ENCODE assay signal across 16 cellular contexts in the genomic region with DNA sequence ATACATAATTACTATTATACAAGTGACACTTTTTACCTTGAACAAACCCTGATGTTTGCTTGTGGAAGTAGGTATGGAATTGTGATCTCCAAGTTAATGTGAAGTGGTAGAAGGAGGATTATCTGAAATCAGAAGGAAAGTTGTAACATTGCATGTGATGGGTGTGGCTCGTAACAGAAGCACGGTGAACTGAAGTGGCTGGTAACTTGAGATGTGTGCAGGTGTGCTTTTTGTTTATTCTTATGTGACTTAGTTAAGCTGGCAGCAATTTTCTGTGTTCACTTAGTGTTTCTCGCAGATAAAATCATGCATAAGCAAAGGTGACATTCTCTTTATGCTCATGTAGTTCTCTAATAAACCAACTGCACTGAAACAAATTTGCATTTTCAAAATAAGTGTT.
DNase-seq lines count a peak whose midpoint lies in the region; ATAC-seq, FAIRE-seq and TF ChIP-seq lines count a peak whose summit lies in the region.
"Had no signal": no experiment of that assay in that cellular context is flagged by ENCODE, and none has a peak within 500 bp of the region (broad histone marks: within the 10 kb centered on the region; RNA-seq: fewer than 3 reads in every experiment).

No MANE protein-coding gene starts in this region.

- DNase-seq in DMS53 treated with DMSO at 0.1 percent for 48 hours (lab: John Stamatoyannopoulos, UW; ENCODE audit: unreplicated experiment) (peak; percentile 72), LNCaP clone FGC (ENCODE audit: low read depth) (peak; percentile 67), NCI-H345 treated with DMSO at 0.1 percent for 48 hours (lab: John Stamatoyannopoulos, UW; ENCODE audit: unreplicated experiment) (peak; percentile 38), bronchial epithelial cell (ENCODE audit: low read depth) (peak; percentile 23), SK-N-DZ (ENCODE audit: low spot score) (no peak)
- DNase-seq: activated gamma-delta T cell; glutamatergic neuron; KG1; NCI-H2081 treated with DMSO at 0.1 percent for 48 hours; OCI-M1; stimulated activated naive CD8-positive, alpha-beta T cell treated with anti-CD3 and anti-CD28 coated beads, Interleukin-15, Interleukin-2, amounts not matched to agents 100 U/mL and 50 U/mL, for 24 hours; WERI-Rb-1 had no signal

- no peaks in the 10 kb centered on the region for H3K36me3 ChIP-seq in bronchial epithelial cell (ENCODE audit: control insufficient read depth, insufficient read depth, low read length)
- H3K36me3 ChIP-seq: WERI-Rb-1 had no signal

- H3K27me3 ChIP-seq in bronchial epithelial cell (ENCODE audit: control insufficient read depth, insufficient read depth, low read length): no peaks in the 10 kb centered on the region

- H3K4me3 ChIP-seq in LNCaP clone FGC (ENCODE audit: low read depth, low read length) (no peak overlapping the region), bronchial epithelial cell (ENCODE audit: low read depth, low read length) (no peak overlapping the region)

- ATAC-seq in HG03280 (IDR thresholded peaks at IDR 0.05; ENCODE audit: unreplicated experiment): no peak
- no peak for ATAC-seq in HG03457 (IDR thresholded peaks at IDR 0.05; ENCODE audit: unreplicated experiment)
- ATAC-seq in HG02870 (IDR thresholded peaks at IDR 0.05; ENCODE audit: unreplicated experiment): no peak
- ATAC-seq: stimulated activated naive CD8-positive, alpha-beta T cell treated with anti-CD3 and anti-CD28 coated beads, Interleukin-15, Interleukin-2, amounts not matched to agents 100 U/mL and 50 U/mL, for 24 hours had no signal

- FAIRE-seq in bronchial epithelial cell (lab: Jason Lieb, UNC): no peak
- FAIRE-seq: astrocyte had no signal

- TF ChIP-seq CTCF in LNCaP clone FGC (IDR thresholded peaks at IDR 0.05; ENCODE audit: control insufficient read depth, extremely low read depth, insufficient read depth): no peak
- TF ChIP-seq CTCF in bronchial epithelial cell (IDR thresholded peaks at IDR 0.05; ENCODE audit: insufficient read depth, low read length, severe bottlenecking): no peak
